10 cellular contexts compared by ENCODE assay signal in genomic region chr7:952548-953441, GRCh38. TPM values are rescaled to one million over a fixed set of nuclear protein-coding genes. Genes with fewer than 3 reads are reported as not detected.
DNase-seq lines count a peak whose midpoint lies in the region; ATAC-seq and TF ChIP-seq lines count a peak whose summit lies in the region.
"Had no signal": no experiment of that assay in that cellular context is flagged by ENCODE, and none has a peak within 500 bp of the region (broad histone marks: within the 10 kb centered on the region; RNA-seq: fewer than 3 reads in every experiment).

No MANE protein-coding gene starts in this region.

- H3K27ac ChIP-seq in cardiac muscle cell (no peak overlapping the region), colonic mucosa (peak overlapping the region; percentile 82), muscle layer of duodenum (ENCODE audit: low read length) (no peak overlapping the region)
- H3K27ac ChIP-seq: vagina had no signal

- ATAC-seq in Right ventricle myocardium inferior = no peak
- ATAC-seq in left lobe of liver = no peak
- no peak for ATAC-seq in omental fat pad (ENCODE audit: low FRiP score)
- ATAC-seq in HG02623 (IDR thresholded peaks at IDR 0.05; ENCODE audit: unreplicated experiment) = no peak

- intact Hi-C loops in Right ventricle myocardium inferior (cut with DNase I) = loop anchor here (10.0 kb wide), 1 partner anchor 48 kb away; no protein-coding TSS in a partner anchor
- intact Hi-C loops in colonic mucosa (cut with DNase I) = no loop called here

- H3K4me3 ChIP-seq in cardiac muscle cell (peak overlapping the region; percentile 66), colonic mucosa (peak overlapping the region; percentile 53), muscle layer of duodenum (ENCODE audit: low read depth in 1 of 2, low read length in 2 of 2) (peak overlapping the region; percentile 50 to 78)

- H3K9me3 ChIP-seq in cardiac muscle cell (ENCODE audit: low read depth) (no peaks in the 10 kb centered on the region), colonic mucosa (no peaks in the 10 kb centered on the region), muscle layer of duodenum (ENCODE audit: control insufficient read depth in 1 of 2, low read length in 2 of 2) (no peaks in the 10 kb centered on the region)
- H3K9me3 ChIP-seq: vagina had no signal

- peaks cover 34% of the 10 kb centered on the region for H3K27me3 ChIP-seq in cardiac muscle cell
- no peaks in the 10 kb centered on the region for H3K27me3 ChIP-seq in colonic mucosa
- H3K27me3 ChIP-seq in muscle layer of duodenum (ENCODE audit: low read depth, low read length) = no peaks in the 10 kb centered on the region
- H3K27me3 ChIP-seq: vagina had no signal

- no peaks in the 10 kb centered on the region for H3K36me3 ChIP-seq in cardiac muscle cell
- no peaks in the 10 kb centered on the region for H3K36me3 ChIP-seq in colonic mucosa
- H3K36me3 ChIP-seq in muscle layer of duodenum (ENCODE audit: control insufficient read depth in 1 of 2, insufficient read depth in 2 of 2, low read length in 2 of 2) = no peaks in the 10 kb centered on the region
- H3K36me3 ChIP-seq: vagina had no signal

- peak overlapping the region; percentile 79 to 86 for H3K9ac ChIP-seq in colonic mucosa (ENCODE audit: low read depth in 2 of 2, low read length in 2 of 2)

- DNase-seq in cardiac muscle cell (ENCODE audit: low read depth in 1 of 2, low spot score in 1 of 2) (no peak), Right ventricle myocardium inferior (ENCODE audit: missing footprints) (no peak), colonic mucosa (no peak), left lobe of liver (ENCODE audit: low spot score) (no peak), omental fat pad (ENCODE audit: low spot score) (no peak), NCI-H2227 treated with DMSO at 0.1 percent for 48 hours (lab: John Stamatoyannopoulos, UW) (no peak)
- DNase-seq: NCI-H82 had no signal

- TF ChIP-seq CTCF in cardiac muscle cell (IDR thresholded peaks at IDR 0.05; ENCODE audit: low read depth, low read length) (no peak), colonic mucosa (IDR thresholded peaks at IDR 0.05) (no peak), omental fat pad (IDR thresholded peaks at IDR 0.05) (no peak)

- no peaks in the 10 kb centered on the region for H3K4me1 ChIP-seq in cardiac muscle cell (ENCODE audit: low read depth)
- no peaks in the 10 kb centered on the region for H3K4me1 ChIP-seq in colonic mucosa
- peaks cover 0 to 20% of the 10 kb centered on the region in 2 donors for H3K4me1 ChIP-seq in muscle layer of duodenum (ENCODE audit: control insufficient read depth in 1 of 2, insufficient read depth in 2 of 2, low read length in 2 of 2)

RNA-seq across cellular contexts. Expression of gene ADAP1, which starts 1.7 kb away (rescaled TPM):
- total RNA-seq in cardiac muscle cell (12.0 and 12.8 TPM in 2 replicates), Right ventricle myocardium inferior (10.0 TPM), colonic mucosa (100 to 1,000 TPM; 107 to 201 TPM), left lobe of liver (2.8 TPM), omental fat pad (10 to 100 TPM in 3 of 4 donors, 1 to 10 TPM in 1; 6.7 to 21.7 (median 14.4) TPM)
- polyA plus RNA-seq in cardiac muscle cell = 9.6 and 14.4 TPM in 2 replicates

RNA-seq across cellular contexts. Expression of gene COX19, which starts 22.6 kb away (rescaled TPM):
- total RNA-seq in cardiac muscle cell (11.7 and 18.1 TPM in 2 replicates), Right ventricle myocardium inferior (8.2 TPM), colonic mucosa (10 to 100 TPM; 11.6 to 16.5 TPM), left lobe of liver (5.2 TPM), omental fat pad (10 to 100 TPM in 2 of 4 donors, 1 to 10 TPM in 2; 8.1 to 16.9 (median 10.0) TPM)
- polyA plus RNA-seq in cardiac muscle cell = 18.3 and 23.6 TPM in 2 replicates

RNA-seq across cellular contexts. Expression of gene CYP2W1, which starts 30.2 kb away (rescaled TPM):
- total RNA-seq in cardiac muscle cell (3.4 TPM in 1 of 2 replicates, not detected in the other), Right ventricle myocardium inferior (not detected), colonic mucosa (1 to 10 TPM; 2.7 to 4.5 TPM), left lobe of liver (0.08 TPM), omental fat pad (not detected)
- 0.10 TPM in 1 of 2 replicates, not detected in the other for polyA plus RNA-seq in cardiac muscle cell
